ENCODE assay signal across 17 cellular contexts in genomic region chr4:945274-946102, GRCh38. TPM values are rescaled to one million over a fixed set of nuclear protein-coding genes. Genes with fewer than 3 reads are reported as not detected.
DNase-seq lines count a peak whose midpoint lies in the region; TF ChIP-seq lines count a peak whose summit lies in the region.
"Had no signal": no experiment of that assay in that cellular context is flagged by ENCODE, and none has a peak within 500 bp of the region (broad histone marks: within the 10 kb centered on the region; RNA-seq: fewer than 3 reads in every experiment).

No MANE protein-coding gene starts in this region.

- no peak overlapping the region for H3K27ac ChIP-seq in HUES6 (ENCODE audit: low read depth, low read length)
- H3K27ac ChIP-seq: BLaER1, breast epithelium, left ventricle myocardium inferior, RWPE1 had no signal

- H3K36me3 ChIP-seq in HUES6 (ENCODE audit: control insufficient read depth, insufficient read depth, low read length), result no peaks in the 10 kb centered on the region
- H3K36me3 ChIP-seq: BLaER1, breast epithelium had no signal

- peak overlapping the region; percentile 23 for H3K9ac ChIP-seq in HUES6 (ENCODE audit: low read length)
- H3K9ac ChIP-seq: BLaER1 had no signal

- no peak for TF ChIP-seq CTCF in nephron progenitor cell (IDR thresholded peaks at IDR 0.05)

- peaks cover 40% of the 10 kb centered on the region for H3K4me1 Mint-ChIP-seq in nephron progenitor cell

- H3K4me1 ChIP-seq in HUES6 (ENCODE audit: control insufficient read depth, insufficient read depth, low read length), result peaks cover 23% of the 10 kb centered on the region; the same call in 1 of the 2 replicates
- H3K4me1 ChIP-seq: breast epithelium had no signal

- H3K9me3 ChIP-seq in HUES6 (ENCODE audit: control insufficient read depth, insufficient read depth, low read depth, low read length), result no peaks in the 10 kb centered on the region
- H3K9me3 ChIP-seq: BLaER1, breast epithelium, left ventricle myocardium inferior had no signal

- H3K4me3 Mint-ChIP-seq in nephron progenitor cell, result peak overlapping the region; percentile 77
- H3K4me3 Mint-ChIP-seq: T-helper 2 cell treated with Interferon-gamma antibody and Interleukin-4, amounts not matched to agents 5 μg/mL and 100 μg/mL, for 36 hours had no signal

- DNase-seq in ecto neural progenitor cell (ENCODE audit: low spot score) (peak; percentile 48), nephron progenitor cell (no peak), GF-D8 (lab: John Stamatoyannopoulos, UW) (no peak), RKO (ENCODE audit: low spot score) (no peak), occipital lobe (lab: John Stamatoyannopoulos, UW) (no peak)
- DNase-seq: activated CD4-positive, alpha-beta T cell treated with anti-CD3 and anti-CD28 coated beads, Interleukin-2, amount 50 U/mL, for 1 hour; DND-41; left ventricle myocardium inferior; NCI-H1694; NCI-H526 had no signal

- H3K4me3 ChIP-seq in HUES6 (ENCODE audit: low read depth, low read length), result peak overlapping the region; percentile 49
- H3K4me3 ChIP-seq: BLaER1, K562, left ventricle myocardium inferior had no signal

- no peak overlapping the region for H3K27ac Mint-ChIP-seq in nephron progenitor cell
- H3K27ac Mint-ChIP-seq: T-helper 2 cell treated with Interferon-gamma antibody and Interleukin-4, amounts not matched to agents 5 μg/mL and 100 μg/mL, for 36 hours had no signal

- H3K36me3 Mint-ChIP-seq in nephron progenitor cell (ENCODE audit: low read depth), result no peaks in the 10 kb centered on the region

- no peaks in the 10 kb centered on the region for H3K9me3 Mint-ChIP-seq in nephron progenitor cell
- H3K9me3 Mint-ChIP-seq: T-helper 2 cell treated with Interferon-gamma antibody and Interleukin-4, amounts not matched to agents 5 μg/mL and 100 μg/mL, for 36 hours had no signal

- peaks cover 39% of the 10 kb centered on the region; the same call in 1 of the 2 replicates for H3K27me3 ChIP-seq in HUES6 (ENCODE audit: control insufficient read depth, insufficient read depth, low read length)
- H3K27me3 ChIP-seq: BLaER1, breast epithelium had no signal

- peaks cover 59% of the 10 kb centered on the region for H3K27me3 Mint-ChIP-seq in nephron progenitor cell (ENCODE audit: low read depth, poor library complexity)

RNA-seq across cellular contexts. Expression of gene TMEM175, which starts 13.2 kb away (rescaled TPM):
- total RNA-seq in occipital lobe, result 30.3 TPM

RNA-seq across cellular contexts. Expression of gene GAK, which starts 13.4 kb away (rescaled TPM):
- total RNA-seq in occipital lobe, result 45.2 TPM

RNA-seq across cellular contexts. Expression of gene DGKQ, which starts 27.9 kb away (rescaled TPM):
- total RNA-seq in occipital lobe, result 6.7 TPM

RNA-seq across cellular contexts. Expression of gene IDUA, which starts 41.4 kb away (rescaled TPM):
- 6.9 TPM for total RNA-seq in occipital lobe

RNA-seq across cellular contexts. Expression of gene SLC26A1, which starts 47.7 kb away (rescaled TPM):
- total RNA-seq in occipital lobe, result 4.2 TPM
- total RNA-seq: endothelial cell of umbilical vein, left ventricle myocardium inferior had no signal
